1 cellular context compared by ENCODE assay signal in the genomic region with DNA sequence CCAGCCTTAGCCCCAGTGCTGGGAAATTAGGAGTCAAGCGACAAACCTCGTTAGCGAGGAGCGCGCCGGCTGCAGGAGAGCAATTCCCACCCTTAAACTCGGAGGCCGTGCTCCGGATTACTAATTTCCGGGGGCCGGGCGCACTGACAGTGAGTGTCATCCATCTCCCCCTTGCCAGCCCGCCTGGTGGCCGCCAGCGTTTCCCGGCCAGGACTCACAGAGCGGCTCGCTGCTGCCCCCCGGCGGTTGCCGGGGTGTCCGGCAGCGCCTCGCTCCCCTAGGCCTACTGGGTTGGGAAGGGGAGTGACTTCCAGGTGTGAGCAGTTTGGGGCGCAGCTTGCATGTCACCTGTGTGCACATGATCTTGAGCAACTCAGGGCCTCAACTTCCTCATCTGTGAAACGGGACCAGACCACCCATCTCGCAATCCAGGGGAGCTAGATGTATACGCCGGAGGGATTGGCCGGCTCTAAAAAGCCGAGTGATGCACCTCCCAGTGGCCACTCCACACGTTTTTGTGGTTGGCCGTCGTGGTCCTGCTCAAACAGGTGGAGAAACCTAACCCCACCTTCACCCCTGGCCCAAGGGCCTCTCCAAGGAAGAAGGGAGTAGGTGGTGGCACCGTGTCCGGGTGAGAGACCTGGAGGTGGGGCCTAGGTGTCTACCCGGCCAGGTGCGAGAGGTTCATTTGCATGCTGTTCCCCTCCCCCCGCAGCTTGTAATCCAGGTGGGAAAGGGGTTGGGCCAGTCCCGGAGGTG.
TF ChIP-seq lines count a peak whose summit lies in the region.

No MANE protein-coding gene starts in this region.

TF ChIP-seq in HepG2, 621 proteins besides CTCF, POLR2A, EP300 and RAD21 (continued from another document and continues in another):
- TF ChIP-seq ATF2 (CRISPR knock-in tag; IDR thresholded peaks at IDR 0.05) (peak; percentile 13; the same call in 1 of the 2 replicates), ZNF292 (CRISPR knock-in tag; IDR thresholded peaks at IDR 0.05; ENCODE audit: borderline replicate concordance, low read depth) (no peak), MYNN (CRISPR knock-in tag; IDR thresholded peaks at IDR 0.05; ENCODE audit: low read depth) (no peak), IRF2 (CRISPR knock-in tag; IDR thresholded peaks at IDR 0.05) (peak; percentile 47; the same call in 1 of the 2 replicates), ZNF639 (CRISPR knock-in tag; conservative IDR thresholded peaks at IDR 0.05) (no peak; the same call in 1 of the 2 replicates), ZNF574 (CRISPR knock-in tag; IDR thresholded peaks at IDR 0.05) (peak; percentile 67), TRAFD1 (CRISPR knock-in tag; IDR thresholded peaks at IDR 0.05; ENCODE audit: borderline replicate concordance) (no peak), XBP1 (CRISPR knock-in tag; IDR thresholded peaks at IDR 0.05) (no peak), ZNF749 (CRISPR knock-in tag; IDR thresholded peaks at IDR 0.05; ENCODE audit: borderline replicate concordance) (no peak), ZNF883 (CRISPR knock-in tag; IDR thresholded peaks at IDR 0.05; ENCODE audit: not compliant biosample characterization) (no peak), YEATS2 (CRISPR knock-in tag; IDR thresholded peaks at IDR 0.05; ENCODE audit: borderline replicate concordance) (peak; percentile 4; the same call in 1 of the 2 replicates), ZNF18 (CRISPR knock-in tag; IDR thresholded peaks at IDR 0.05; ENCODE audit: insufficient replicate concordance) (no peak), SIX4 (CRISPR knock-in tag; IDR thresholded peaks at IDR 0.05) (0 out of 2 replicates have a peak, but pooled peaks have one; percentile 26), TBP (CRISPR knock-in tag; IDR thresholded peaks at IDR 0.05) (no peak), ZNF33A (CRISPR knock-in tag; IDR thresholded peaks at IDR 0.05; ENCODE audit: borderline replicate concordance) (0 out of 2 replicates have a peak, but pooled peaks have one; percentile 53), JARID2 (CRISPR knock-in tag; IDR thresholded peaks at IDR 0.05; ENCODE audit: insufficient replicate concordance) (no peak), GTF3A (CRISPR knock-in tag; conservative IDR thresholded peaks at IDR 0.05) (peak; percentile 95), PRPF4 (IDR thresholded peaks at IDR 0.05; ENCODE audit: low read depth, low read length, poor library complexity, severe bottlenecking) (peak; percentile 17), ZNF337 (CRISPR knock-in tag; IDR thresholded peaks at IDR 0.05; ENCODE audit: borderline replicate concordance, low read depth) (no peak), EED (CRISPR knock-in tag; IDR thresholded peaks at IDR 0.05) (0 out of 2 replicates have a peak, but pooled peaks have one; percentile 86), CBX2 (IDR thresholded peaks at IDR 0.05; ENCODE audit: low read depth, low read length) (no peak), CBX2 (CRISPR knock-in tag; IDR thresholded peaks at IDR 0.05; ENCODE audit: low read depth) (no peak), KDM1A (CRISPR knock-in tag; IDR thresholded peaks at IDR 0.05) (0 out of 2 replicates have a peak, but pooled peaks have one; percentile 10), ZNF724P (CRISPR knock-in tag; IDR thresholded peaks at IDR 0.05; ENCODE audit: borderline replicate concordance) (no peak), ZBTB7A (CRISPR knock-in tag; IDR thresholded peaks at IDR 0.05) (no peak; the same call in none of the 2 replicates), MTA3 (CRISPR knock-in tag; IDR thresholded peaks at IDR 0.05) (0 out of 2 replicates have a peak, but pooled peaks have one; percentile 47), ZNF484 (CRISPR knock-in tag; IDR thresholded peaks at IDR 0.05; ENCODE audit: borderline replicate concordance, low read depth) (peak; percentile 51; the same call in 1 of the 2 replicates), ESRRA (CRISPR knock-in tag; IDR thresholded peaks at IDR 0.05; ENCODE audit: low read depth) (peak; percentile 70; the same call in 1 of the 2 replicates), MXD1 (CRISPR knock-in tag; IDR thresholded peaks at IDR 0.05) (peak; percentile 77), STAG1 (CRISPR knock-in tag; IDR thresholded peaks at IDR 0.05) (peak; percentile 98), ZNF383 (CRISPR knock-in tag; IDR thresholded peaks at IDR 0.05; ENCODE audit: borderline replicate concordance) (peak; percentile 94; the same call in 1 of the 2 replicates), ZNF672 (CRISPR knock-in tag; IDR thresholded peaks at IDR 0.05) (no peak), REL (CRISPR knock-in tag; conservative IDR thresholded peaks at IDR 0.05) (no peak), GPN1 (CRISPR knock-in tag; IDR thresholded peaks at IDR 0.05; ENCODE audit: borderline replicate concordance) (no peak), RFX5 (IDR thresholded peaks at IDR 0.05; ENCODE audit: low read depth, low read length) (no peak), SRSF1 (optimal IDR thresholded peaks at IDR 0.05; ENCODE audit: low read depth, low read length) (peak; percentile 52), NFE2 (CRISPR knock-in tag; IDR thresholded peaks at IDR 0.05) (no peak), ARHGAP35 (CRISPR knock-in tag; IDR thresholded peaks at IDR 0.05; ENCODE audit: borderline replicate concordance) (no peak; the same call in 1 of the 2 replicates), PHF20 (CRISPR knock-in tag; IDR thresholded peaks at IDR 0.05) (no peak), ZFAT (CRISPR knock-in tag; conservative IDR thresholded peaks at IDR 0.05) (no peak), NFRKB (IDR thresholded peaks at IDR 0.05) (no peak), SOX5 (CRISPR knock-in tag; IDR thresholded peaks at IDR 0.05; ENCODE audit: borderline replicate concordance) (peak; percentile 45; the same call in 1 of the 2 replicates), SMAD9 (CRISPR knock-in tag; IDR thresholded peaks at IDR 0.05) (peak; percentile 32; the same call in 1 of the 2 replicates), POLR2AphosphoS5 (IDR thresholded peaks at IDR 0.05; ENCODE audit: low read depth, low read length) (no peak), CEBPG (CRISPR knock-in tag; IDR thresholded peaks at IDR 0.05) (peak; percentile 33; the same call in 1 of the 2 replicates)
- TF ChIP-seq, protein P1, sequence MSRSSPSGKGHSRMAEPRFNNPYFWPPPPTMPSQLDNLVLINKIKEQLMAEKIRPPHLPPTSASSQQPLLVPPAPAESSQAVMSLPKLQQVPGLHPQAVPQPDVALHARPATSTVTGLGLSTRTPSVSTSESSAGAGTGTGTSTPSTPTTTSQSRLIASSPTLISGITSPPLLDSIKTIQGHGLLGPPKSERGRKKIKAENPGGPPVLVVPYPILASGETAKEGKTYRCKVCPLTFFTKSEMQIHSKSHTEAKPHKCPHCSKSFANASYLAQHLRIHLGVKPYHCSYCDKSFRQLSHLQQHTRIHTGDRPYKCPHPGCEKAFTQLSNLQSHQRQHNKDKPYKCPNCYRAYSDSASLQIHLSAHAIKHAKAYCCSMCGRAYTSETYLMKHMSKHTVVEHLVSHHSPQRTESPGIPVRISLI (CRISPR knock-in tag; IDR thresholded peaks at IDR 0.05; ENCODE audit: borderline replicate concordance): no peak
- TF ChIP-seq, protein P2, sequence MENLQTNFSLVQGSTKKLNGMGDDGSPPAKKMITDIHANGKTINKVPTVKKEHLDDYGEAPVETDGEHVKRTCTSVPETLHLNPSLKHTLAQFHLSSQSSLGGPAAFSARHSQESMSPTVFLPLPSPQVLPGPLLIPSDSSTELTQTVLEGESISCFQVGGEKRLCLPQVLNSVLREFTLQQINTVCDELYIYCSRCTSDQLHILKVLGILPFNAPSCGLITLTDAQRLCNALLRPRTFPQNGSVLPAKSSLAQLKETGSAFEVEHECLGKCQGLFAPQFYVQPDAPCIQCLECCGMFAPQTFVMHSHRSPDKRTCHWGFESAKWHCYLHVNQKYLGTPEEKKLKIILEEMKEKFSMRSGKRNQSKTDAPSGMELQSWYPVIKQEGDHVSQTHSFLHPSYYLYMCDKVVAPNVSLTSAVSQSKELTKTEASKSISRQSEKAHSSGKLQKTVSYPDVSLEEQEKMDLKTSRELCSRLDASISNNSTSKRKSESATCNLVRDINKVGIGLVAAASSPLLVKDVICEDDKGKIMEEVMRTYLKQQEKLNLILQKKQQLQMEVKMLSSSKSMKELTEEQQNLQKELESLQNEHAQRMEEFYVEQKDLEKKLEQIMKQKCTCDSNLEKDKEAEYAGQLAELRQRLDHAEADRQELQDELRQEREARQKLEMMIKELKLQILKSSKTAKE (CRISPR knock-in tag; IDR thresholded peaks at IDR 0.05; ENCODE audit: borderline replicate concordance): no peak
- TF ChIP-seq, protein P3, sequence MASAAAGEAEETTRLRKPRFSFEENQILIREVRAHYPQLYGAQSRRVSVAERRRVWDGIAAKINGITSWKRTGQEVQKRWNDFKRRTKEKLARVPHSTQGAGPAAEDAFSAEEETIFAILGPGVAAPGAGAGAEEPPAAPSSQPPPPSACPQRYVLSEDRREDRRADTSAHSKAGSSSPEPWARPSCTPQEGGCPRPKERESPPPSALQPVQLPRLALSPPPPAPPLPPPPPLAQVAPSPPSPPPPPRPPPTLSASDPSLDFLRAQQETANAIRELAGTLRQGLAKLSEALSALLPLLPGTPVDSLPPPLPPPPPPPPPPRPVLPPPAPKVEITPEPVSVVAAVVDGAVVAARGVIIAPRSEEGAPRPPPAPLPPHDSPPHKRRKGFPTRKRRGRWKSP (CRISPR knock-in tag; IDR thresholded peaks at IDR 0.05): peak; percentile 65; the same call in 1 of the 2 replicates
- TF ChIP-seq, protein P4, sequence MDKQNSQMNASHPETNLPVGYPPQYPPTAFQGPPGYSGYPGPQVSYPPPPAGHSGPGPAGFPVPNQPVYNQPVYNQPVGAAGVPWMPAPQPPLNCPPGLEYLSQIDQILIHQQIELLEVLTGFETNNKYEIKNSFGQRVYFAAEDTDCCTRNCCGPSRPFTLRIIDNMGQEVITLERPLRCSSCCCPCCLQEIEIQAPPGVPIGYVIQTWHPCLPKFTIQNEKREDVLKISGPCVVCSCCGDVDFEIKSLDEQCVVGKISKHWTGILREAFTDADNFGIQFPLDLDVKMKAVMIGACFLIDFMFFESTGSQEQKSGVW (CRISPR knock-in tag; IDR thresholded peaks at IDR 0.05; ENCODE audit: borderline replicate concordance): no peak
